24 cellular contexts compared by ENCODE assay signal in the genomic region with DNA sequence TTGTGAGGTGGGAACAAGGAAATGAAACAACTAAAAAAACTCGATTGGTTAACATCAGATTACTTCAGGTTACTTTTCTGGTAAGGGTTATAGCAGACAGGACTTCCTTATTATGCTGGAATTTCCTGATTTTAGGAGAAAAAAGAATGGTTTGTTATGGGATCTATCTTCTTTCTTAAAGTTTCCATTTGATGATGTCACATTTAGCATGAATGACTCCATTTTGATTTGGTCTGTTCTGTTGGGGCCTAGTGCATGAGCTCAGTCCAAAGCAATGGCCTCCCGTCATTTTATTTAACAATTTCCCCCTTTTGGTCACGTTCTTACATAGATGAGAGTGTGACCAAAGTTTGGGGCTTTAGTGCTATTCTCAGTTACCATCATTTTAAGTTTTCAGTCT.
DNase-seq lines count a peak whose midpoint lies in the region; ATAC-seq, FAIRE-seq and TF ChIP-seq lines count a peak whose summit lies in the region.
"Had no signal": no experiment of that assay in that cellular context is flagged by ENCODE, and none has a peak within 500 bp of the region (broad histone marks: within the 10 kb centered on the region; RNA-seq: fewer than 3 reads in every experiment).

No MANE protein-coding gene starts in this region.

- FAIRE-seq in endothelial cell of umbilical vein (lab: Jason Lieb, UNC), result peak; percentile 38
- FAIRE-seq: A204.1, D721Med, G401.6, GM12892, GM18507 had no signal

- WGBS in H9 (ENCODE audit: extremely low coverage, insufficient read length, low lambda C conversion rate), result no CpG with 5 or more reads among the region's 3 CpGs

- H3K9ac ChIP-seq in endothelial cell of umbilical vein (replicated peaks; ENCODE audit: extremely low read depth, insufficient read depth, low read length) (no peak overlapping the region), H9 (ENCODE audit: extremely low read depth, insufficient read length, low read length) (no peak overlapping the region)
- H3K9ac ChIP-seq: BLaER1 had no signal

- H2BK15ac ChIP-seq in H9 (ENCODE audit: low read depth, low read length), result no peak overlapping the region

- no peak overlapping the region for H2BK5ac ChIP-seq in H9 (ENCODE audit: insufficient read length, low read length)

- no peaks in the 10 kb centered on the region for H3K9me3 Mint-ChIP-seq in H9
- H3K9me3 Mint-ChIP-seq: CD4-positive, alpha-beta T cell; CD8-positive, alpha-beta T cell had no signal

- no peak overlapping the region for H3K4ac ChIP-seq in H9 (ENCODE audit: low read depth, low read length)

- no peaks in the 10 kb centered on the region for H3K23me2 ChIP-seq in H9 (ENCODE audit: insufficient read length, low read depth, low read length, poor library complexity, severe bottlenecking)

- no peaks in the 10 kb centered on the region for H3K36me3 ChIP-seq in endothelial cell of umbilical vein (ENCODE audit: control insufficient read depth in 2 of 2, extremely low read depth in 1 of 2, insufficient read depth in 2 of 2, low read length in 2 of 2)
- H3K36me3 ChIP-seq: BE2C, BLaER1 had no signal

- DNase-seq in MV-4-11 (lab: John Stamatoyannopoulos, UW), result peak; percentile 5
- no peak for DNase-seq in T-helper 17 cell
- DNase-seq in endothelial cell of umbilical vein (ENCODE audit: low read depth, low spot score), result no peak
- DNase-seq in H9, result no peak
- no peak for DNase-seq in omental fat pad (ENCODE audit: low spot score)
- DNase-seq in stimulated activated CD8-positive, alpha-beta memory T cell treated with anti-CD3 and anti-CD28 coated beads, Interleukin-4, amount 100 ng/mL, for 48 hours, result no peak
- DNase-seq in NCI-H345 (lab: John Stamatoyannopoulos, UW), result no peak
- DNase-seq: 8988T; ACHN; BE2C; C1 segment of cervical spinal cord; Caco-2; Calu3; CD4-positive, alpha-beta T cell; CD8-positive, alpha-beta T cell; DMS79 treated with DMSO at 0.1 percent for 48 hours; GF-D8 had no signal

- H3K36me3 Mint-ChIP-seq in T-helper 17 cell (ENCODE audit: low read depth), result no peaks in the 10 kb centered on the region
- no peaks in the 10 kb centered on the region for H3K36me3 Mint-ChIP-seq in H9 (ENCODE audit: insufficient read depth in 1 of 3, low read depth in 3 of 3)
- H3K36me3 Mint-ChIP-seq: CD14-positive monocyte; CD8-positive, alpha-beta T cell had no signal

- H2BK20ac ChIP-seq in H9 (ENCODE audit: low read depth, low read length, poor library complexity, severe bottlenecking), result no peak overlapping the region

- no peak overlapping the region for H3K23ac ChIP-seq in H9 (ENCODE audit: insufficient read length, low read depth, low read length)

- H3K4me3 ChIP-seq in endothelial cell of umbilical vein (replicated peaks in 1 of 3; ENCODE audit: insufficient read depth in 1 of 3, low read depth in 1 of 3, low read length in 3 of 3), result no peak overlapping the region
- H3K4me3 ChIP-seq: BLaER1 had no signal

- H3K79me1 ChIP-seq in H9 (ENCODE audit: insufficient read depth, low read depth, low read length, poor library complexity, severe bottlenecking), result no peaks in the 10 kb centered on the region

- TF ChIP-seq POLR2A in endothelial cell of umbilical vein (IDR thresholded peaks at IDR 0.05; ENCODE audit: low read depth, low read length), result no peak

- H2AK5ac ChIP-seq in H9 (ENCODE audit: insufficient read length, low read length), result no peak overlapping the region

- ATAC-seq in T-helper 17 cell (no peak), omental fat pad (ENCODE audit: low FRiP score) (no peak)
- ATAC-seq: CD8-positive, alpha-beta T cell had no signal

- no peak overlapping the region for H3K14ac ChIP-seq in H9 (ENCODE audit: insufficient read depth, low read length)

- dilution Hi-C loops in endothelial cell of umbilical vein (cut with MboI; ENCODE audit: extremely low pct_ligation_motif_present, low sequenced_read_pairs), result no loop called here

- no peak overlapping the region for H3K56ac ChIP-seq in H9 (ENCODE audit: insufficient read length, low read depth, low read length)

- no peak overlapping the region for H4K91ac ChIP-seq in H9 (ENCODE audit: insufficient read length, low read depth, low read length)

- H3K4me2 ChIP-seq in endothelial cell of umbilical vein (ENCODE audit: insufficient read depth, low read length), result no peak overlapping the region
- H3K4me2 ChIP-seq in H9 (ENCODE audit: insufficient read depth, insufficient read length, low read length), result no peak overlapping the region
- H3K4me2 ChIP-seq: BLaER1 had no signal

- no peak overlapping the region for H3K27ac Mint-ChIP-seq in T-helper 17 cell
- H3K27ac Mint-ChIP-seq in H9, result no peak overlapping the region
- H3K27ac Mint-ChIP-seq: CD4-positive, alpha-beta T cell; CD8-positive, alpha-beta T cell had no signal

- TF ChIP-seq CTCF in endothelial cell of umbilical vein (IDR thresholded peaks at IDR 0.05; ENCODE audit: extremely low read depth in 1 of 2, insufficient read depth in 1 of 2, low read depth in 1 of 2, low read length in 2 of 2), result no peak
- TF ChIP-seq CTCF in H9 (conservative IDR thresholded peaks at IDR 0.05), result no peak
- TF ChIP-seq CTCF in omental fat pad (IDR thresholded peaks at IDR 0.05), result no peak

- no peak overlapping the region for H2BK12ac ChIP-seq in H9 (ENCODE audit: insufficient read length, low read depth, low read length)

- POLR2A ChIA-PET in endothelial cell of umbilical vein (lab: Charles Lee), result no interaction called here

- intact Hi-C loops in endothelial cell of umbilical vein (cut with micrococcal nuclease), result no loop called here

- no peaks in the 10 kb centered on the region for H3K4me1 Mint-ChIP-seq in T-helper 17 cell
- peaks cover 0 to 6% of the 10 kb centered on the region in 2 experiments; a peak in 2 of 4 replicates for H3K4me1 Mint-ChIP-seq in H9

- no peak overlapping the region for H4K5ac ChIP-seq in H9 (ENCODE audit: insufficient read length, low read depth, low read length)

- H3K79me2 ChIP-seq in endothelial cell of umbilical vein (ENCODE audit: control insufficient read depth, insufficient read depth, low read length) (no peaks in the 10 kb centered on the region), H9 (ENCODE audit: insufficient read depth, low read length) (no peaks in the 10 kb centered on the region)

- BruUV-seq in endothelial cell of umbilical vein (replicated peaks; lab: Mats Ljungman, UMichigan), result no TSS peak

- H3K18ac ChIP-seq in H9 (ENCODE audit: insufficient read length, low read depth, low read length), result no peak overlapping the region

- H3K4me1 ChIP-seq in endothelial cell of umbilical vein (ENCODE audit: control insufficient read depth, extremely low read depth, insufficient read depth, low read length) (no peaks in the 10 kb centered on the region), H9 (ENCODE audit: insufficient read depth, low read length) (no peaks in the 10 kb centered on the region)
- H3K4me1 ChIP-seq: BLaER1, Caco-2 had no signal

- CTCF ChIA-PET in endothelial cell of umbilical vein (lab: Charles Lee), result no interaction called here

- H3K27me3 Mint-ChIP-seq in T-helper 17 cell (peaks cover 6% of the 10 kb centered on the region), H9 (ENCODE audit: low read depth) (no peaks in the 10 kb centered on the region)
- H3K27me3 Mint-ChIP-seq: CD4-positive, alpha-beta T cell had no signal

- H3K4me3 Mint-ChIP-seq in T-helper 17 cell (peak overlapping the region; percentile 8), H9 (no peak overlapping the region)
- H3K4me3 Mint-ChIP-seq: CD14-positive monocyte; CD4-positive, alpha-beta T cell; CD8-positive, alpha-beta T cell had no signal

- no peaks in the 10 kb centered on the region for H3K9me1 ChIP-seq in endothelial cell of umbilical vein (replicated peaks; ENCODE audit: control insufficient read depth, extremely low read depth, insufficient read depth, low read length)

- H4K8ac ChIP-seq in H9 (replicated peaks; ENCODE audit: insufficient read length, low read depth, low read length), result no peak overlapping the region

- H3K27me3 ChIP-seq in endothelial cell of umbilical vein (ENCODE audit: control insufficient read depth in 2 of 2, insufficient read depth in 2 of 2, low read length in 2 of 2) (no peaks in the 10 kb centered on the region), H9 (ENCODE audit: insufficient read depth, low read length) (no peaks in the 10 kb centered on the region)
- H3K27me3 ChIP-seq: BE2C, BLaER1 had no signal

- H2BK120ac ChIP-seq in H9 (ENCODE audit: low read depth, low read length, poor library complexity, severe bottlenecking), result no peak overlapping the region

- H2AFZ ChIP-seq in endothelial cell of umbilical vein (ENCODE audit: low read depth, low read length) (no peak overlapping the region), H9 (ENCODE audit: low read length) (no peak overlapping the region)

- H4K20me1 ChIP-seq in endothelial cell of umbilical vein (replicated peaks; ENCODE audit: control insufficient read depth, extremely low read depth, insufficient read depth, low read length) (no peaks in the 10 kb centered on the region), H9 (ENCODE audit: control insufficient read depth, insufficient read depth, insufficient read length) (no peaks in the 10 kb centered on the region)
- H4K20me1 ChIP-seq: BLaER1 had no signal

- no peaks in the 10 kb centered on the region for H3K9me3 ChIP-seq in T-helper 17 cell (ENCODE audit: control insufficient read depth, low read length, poor library complexity, severe bottlenecking)
- no peaks in the 10 kb centered on the region for H3K9me3 ChIP-seq in endothelial cell of umbilical vein (replicated peaks; ENCODE audit: control insufficient read depth, insufficient read depth, low read length)
- H3K9me3 ChIP-seq in H9 (ENCODE audit: control insufficient read depth, low read depth, low read length), result no peaks in the 10 kb centered on the region
- H3K9me3 ChIP-seq: BE2C, BLaER1, Caco-2 had no signal

- H3K27ac ChIP-seq in endothelial cell of umbilical vein (ENCODE audit: insufficient read depth, low read depth, low read length) (no peak overlapping the region), H9 (ENCODE audit: insufficient read length, low read depth, low read length) (no peak overlapping the region)
- H3K27ac ChIP-seq: BLaER1 had no signal

- H3T11ph ChIP-seq in H9 (ENCODE audit: low read length), result no peak overlapping the region

TF ChIP-seq in endothelial cell of umbilical vein, 7 proteins besides CTCF, POLR2A, EP300 and RAD21:
- TF ChIP-seq FOS (IDR thresholded peaks at IDR 0.05; ENCODE audit: borderline replicate concordance, insufficient read depth, low read length) (no peak), POLR2AphosphoS5 (IDR thresholded peaks at IDR 0.05; ENCODE audit: insufficient read depth, low read depth, low read length) (no peak), GATA2 (IDR thresholded peaks at IDR 0.05; ENCODE audit: insufficient read depth, insufficient read length, low read depth, low read length) (no peak), JUN (IDR thresholded peaks at IDR 0.05; ENCODE audit: borderline replicate concordance, insufficient read depth, insufficient read length, low read depth) (no peak), MAX (IDR thresholded peaks at IDR 0.05; ENCODE audit: insufficient read depth, insufficient read length) (no peak), MYC (IDR thresholded peaks at IDR 0.05; ENCODE audit: low read depth, low read length) (no peak), EZH2 (IDR thresholded peaks at IDR 0.05; ENCODE audit: borderline replicate concordance, low read depth, low read length, severe bottlenecking) (no peak)
